1 cellular context compared by ENCODE assay signal in the genomic region with DNA sequence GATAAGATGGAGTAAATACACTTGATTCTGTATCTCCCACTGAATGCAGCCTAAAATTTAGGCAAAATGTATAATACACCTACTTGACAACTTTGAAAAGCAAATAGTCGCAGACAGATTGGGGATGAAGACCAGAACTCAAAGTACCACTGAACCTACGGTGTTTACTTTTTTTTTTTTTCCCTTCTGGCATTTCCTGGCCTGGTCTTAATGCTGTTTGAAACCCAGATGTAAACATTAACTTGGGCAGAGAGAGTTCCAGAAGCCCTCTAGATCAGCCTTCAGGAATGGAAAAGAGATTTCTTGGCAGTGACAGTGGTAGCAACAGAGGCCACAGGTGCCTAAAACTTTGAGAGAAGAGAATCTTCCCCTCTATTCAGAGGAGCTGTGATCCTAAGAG.
TF ChIP-seq lines count a peak whose summit lies in the region.

No MANE protein-coding gene starts in this region.

TF ChIP-seq in liver, 16 proteins besides CTCF, POLR2A, EP300 and RAD21 (continued from another document):
- TF ChIP-seq, protein P1, sequence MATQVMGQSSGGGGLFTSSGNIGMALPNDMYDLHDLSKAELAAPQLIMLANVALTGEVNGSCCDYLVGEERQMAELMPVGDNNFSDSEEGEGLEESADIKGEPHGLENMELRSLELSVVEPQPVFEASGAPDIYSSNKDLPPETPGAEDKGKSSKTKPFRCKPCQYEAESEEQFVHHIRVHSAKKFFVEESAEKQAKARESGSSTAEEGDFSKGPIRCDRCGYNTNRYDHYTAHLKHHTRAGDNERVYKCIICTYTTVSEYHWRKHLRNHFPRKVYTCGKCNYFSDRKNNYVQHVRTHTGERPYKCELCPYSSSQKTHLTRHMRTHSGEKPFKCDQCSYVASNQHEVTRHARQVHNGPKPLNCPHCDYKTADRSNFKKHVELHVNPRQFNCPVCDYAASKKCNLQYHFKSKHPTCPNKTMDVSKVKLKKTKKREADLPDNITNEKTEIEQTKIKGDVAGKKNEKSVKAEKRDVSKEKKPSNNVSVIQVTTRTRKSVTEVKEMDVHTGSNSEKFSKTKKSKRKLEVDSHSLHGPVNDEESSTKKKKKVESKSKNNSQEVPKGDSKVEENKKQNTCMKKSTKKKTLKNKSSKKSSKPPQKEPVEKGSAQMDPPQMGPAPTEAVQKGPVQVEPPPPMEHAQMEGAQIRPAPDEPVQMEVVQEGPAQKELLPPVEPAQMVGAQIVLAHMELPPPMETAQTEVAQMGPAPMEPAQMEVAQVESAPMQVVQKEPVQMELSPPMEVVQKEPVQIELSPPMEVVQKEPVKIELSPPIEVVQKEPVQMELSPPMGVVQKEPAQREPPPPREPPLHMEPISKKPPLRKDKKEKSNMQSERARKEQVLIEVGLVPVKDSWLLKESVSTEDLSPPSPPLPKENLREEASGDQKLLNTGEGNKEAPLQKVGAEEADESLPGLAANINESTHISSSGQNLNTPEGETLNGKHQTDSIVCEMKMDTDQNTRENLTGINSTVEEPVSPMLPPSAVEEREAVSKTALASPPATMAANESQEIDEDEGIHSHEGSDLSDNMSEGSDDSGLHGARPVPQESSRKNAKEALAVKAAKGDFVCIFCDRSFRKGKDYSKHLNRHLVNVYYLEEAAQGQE (IDR thresholded peaks at IDR 0.05): peak; percentile 80
- TF ChIP-seq RXRA (IDR thresholded peaks at IDR 0.05) (peak; percentile 72 to 89), YY1 (IDR thresholded peaks at IDR 0.05) (peak; percentile 84), FOXA1 (IDR thresholded peaks at IDR 0.05) (peak; percentile 79), FOXA2 (IDR thresholded peaks at IDR 0.05) (peak; percentile 91), JUND (IDR thresholded peaks at IDR 0.05) (peak in 1 of 2 donors; percentile 75), SP1 (IDR thresholded peaks at IDR 0.05) (peak; percentile 69), HNF4A (conservative IDR thresholded peaks at IDR 0.05) (peak; percentile 71 to 86), EGR1 (IDR thresholded peaks at IDR 0.05; ENCODE audit: low read depth in 2 of 2) (peak in 1 of 2 donors; percentile 37)
- TF ChIP-seq, protein P2, sequence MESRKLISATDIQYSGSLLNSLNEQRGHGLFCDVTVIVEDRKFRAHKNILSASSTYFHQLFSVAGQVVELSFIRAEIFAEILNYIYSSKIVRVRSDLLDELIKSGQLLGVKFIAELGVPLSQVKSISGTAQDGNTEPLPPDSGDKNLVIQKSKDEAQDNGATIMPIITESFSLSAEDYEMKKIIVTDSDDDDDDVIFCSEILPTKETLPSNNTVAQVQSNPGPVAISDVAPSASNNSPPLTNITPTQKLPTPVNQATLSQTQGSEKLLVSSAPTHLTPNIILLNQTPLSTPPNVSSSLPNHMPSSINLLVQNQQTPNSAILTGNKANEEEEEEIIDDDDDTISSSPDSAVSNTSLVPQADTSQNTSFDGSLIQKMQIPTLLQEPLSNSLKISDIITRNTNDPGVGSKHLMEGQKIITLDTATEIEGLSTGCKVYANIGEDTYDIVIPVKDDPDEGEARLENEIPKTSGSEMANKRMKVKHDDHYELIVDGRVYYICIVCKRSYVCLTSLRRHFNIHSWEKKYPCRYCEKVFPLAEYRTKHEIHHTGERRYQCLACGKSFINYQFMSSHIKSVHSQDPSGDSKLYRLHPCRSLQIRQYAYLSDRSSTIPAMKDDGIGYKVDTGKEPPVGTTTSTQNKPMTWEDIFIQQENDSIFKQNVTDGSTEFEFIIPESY (IDR thresholded peaks at IDR 0.05): peak; percentile 62
- TF ChIP-seq, protein P3, sequence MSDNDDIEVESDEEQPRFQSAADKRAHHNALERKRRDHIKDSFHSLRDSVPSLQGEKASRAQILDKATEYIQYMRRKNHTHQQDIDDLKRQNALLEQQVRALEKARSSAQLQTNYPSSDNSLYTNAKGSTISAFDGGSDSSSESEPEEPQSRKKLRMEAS (IDR thresholded peaks at IDR 0.05): no peak
